ENCODE assay signal across 1 cellular context in genomic region chr1:16644179-16645043, GRCh38.
TF ChIP-seq lines count a peak whose summit lies in the region.

No MANE protein-coding gene starts in this region.

TF ChIP-seq in HepG2, 621 proteins besides CTCF, POLR2A, EP300 and RAD21 (continued from another document and continues in another):
- peak; percentile 92 for TF ChIP-seq ZBTB43 (CRISPR knock-in tag; conservative IDR thresholded peaks at IDR 0.05)
- no peak for TF ChIP-seq ATM (IDR thresholded peaks at IDR 0.05; ENCODE audit: borderline replicate concordance)
- peak; percentile 77 for TF ChIP-seq FOSL2 (CRISPR knock-in tag; IDR thresholded peaks at IDR 0.05)
- TF ChIP-seq DZIP1 (CRISPR knock-in tag; IDR thresholded peaks at IDR 0.05), result peak; percentile 91
- TF ChIP-seq ZKSCAN5 (CRISPR knock-in tag; IDR thresholded peaks at IDR 0.05), result no peak; the same call in 1 of the 2 replicates
- TF ChIP-seq ZNF18 (CRISPR knock-in tag; IDR thresholded peaks at IDR 0.05; ENCODE audit: insufficient replicate concordance), result peak; percentile 91
- peak; percentile 85; the same call in 1 of the 2 replicates for TF ChIP-seq ZFYVE20 (CRISPR knock-in tag; IDR thresholded peaks at IDR 0.05; ENCODE audit: borderline replicate concordance, low read depth)
- no peak; the same call in 1 of the 2 replicates for TF ChIP-seq CHD4 (IDR thresholded peaks at IDR 0.05; ENCODE audit: borderline replicate concordance, low read length)
- TF ChIP-seq ZNF318 (CRISPR knock-in tag; IDR thresholded peaks at IDR 0.05), result peak; percentile 99
- TF ChIP-seq DBP (CRISPR knock-in tag; IDR thresholded peaks at IDR 0.05; ENCODE audit: not compliant biosample characterization), result peak; percentile 96
- peak; percentile 72; the same call in 1 of the 2 replicates for TF ChIP-seq ZNF720 (CRISPR knock-in tag; IDR thresholded peaks at IDR 0.05)
- peak; percentile 78 for TF ChIP-seq SSRP1 (CRISPR knock-in tag; IDR thresholded peaks at IDR 0.05)
- TF ChIP-seq ZBTB40 (IDR thresholded peaks at IDR 0.05), result no peak
- TF ChIP-seq ZBTB40 (CRISPR knock-in tag; IDR thresholded peaks at IDR 0.05), result peak; percentile 91
- TF ChIP-seq YEATS4 (CRISPR knock-in tag; IDR thresholded peaks at IDR 0.05; ENCODE audit: borderline replicate concordance), result peak; percentile 97
- TF ChIP-seq HOMEZ (CRISPR knock-in tag; IDR thresholded peaks at IDR 0.05; ENCODE audit: low read depth), result peak; percentile 98
- TF ChIP-seq ZNF468 (CRISPR knock-in tag; IDR thresholded peaks at IDR 0.05), result peak; percentile 50; the same call in 1 of the 2 replicates
- no peak for TF ChIP-seq MAFK (conservative IDR thresholded peaks at IDR 0.05 in 1 of 2, IDR thresholded peaks at IDR 0.05 in 1 of 2; ENCODE audit: low read length in 2 of 2)
- peak; percentile 93 for TF ChIP-seq ZNF883 (CRISPR knock-in tag; IDR thresholded peaks at IDR 0.05; ENCODE audit: not compliant biosample characterization)
- TF ChIP-seq MXI1 (IDR thresholded peaks at IDR 0.05; ENCODE audit: borderline replicate concordance, low read depth, low read length), result peak; percentile 98
- no peak for TF ChIP-seq ARNT (IDR thresholded peaks at IDR 0.05)
- TF ChIP-seq THAP7 (CRISPR knock-in tag; IDR thresholded peaks at IDR 0.05), result peak; percentile 88
- TF ChIP-seq SATB2 (CRISPR knock-in tag; IDR thresholded peaks at IDR 0.05), result peak; percentile 25; the same call in 1 of the 2 replicates
- TF ChIP-seq ZNF790 (CRISPR knock-in tag; IDR thresholded peaks at IDR 0.05; ENCODE audit: borderline replicate concordance), result peak; percentile 99
- TF ChIP-seq CBX1 (IDR thresholded peaks at IDR 0.05; ENCODE audit: low read depth), result peak; percentile 99
- peak; percentile 69 for TF ChIP-seq HCFC1 (IDR thresholded peaks at IDR 0.05; ENCODE audit: low read depth, low read length)
